1 cellular context compared by ENCODE assay signal in the genomic region with DNA sequence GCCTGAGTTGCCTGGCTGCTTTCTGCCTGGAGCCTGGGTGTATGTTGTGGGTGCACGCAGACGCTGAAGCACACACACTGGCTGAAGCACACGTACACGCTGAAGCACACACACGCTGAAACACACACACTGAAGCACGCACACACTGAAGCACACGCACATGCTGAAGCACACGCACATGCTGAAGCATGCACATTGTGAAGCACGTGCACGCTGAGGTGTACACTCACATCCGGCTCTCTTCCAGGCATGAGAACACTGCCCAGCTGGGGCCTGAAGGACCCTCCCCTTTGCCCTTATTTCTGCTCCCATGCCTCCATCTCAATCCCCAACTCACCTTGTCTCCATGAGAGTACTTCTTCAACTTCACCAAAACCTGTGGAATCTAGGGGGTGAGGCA.
TF ChIP-seq lines count a peak whose summit lies in the region.

No MANE protein-coding gene starts in this region.

TF ChIP-seq in HepG2, 621 proteins besides CTCF, POLR2A, EP300 and RAD21:
- TF ChIP-seq RFX1 (IDR thresholded peaks at IDR 0.05) (0 out of 2 replicates have a peak, but pooled peaks have one; percentile 2), TSC22D2 (CRISPR knock-in tag; IDR thresholded peaks at IDR 0.05; ENCODE audit: borderline replicate concordance) (no peak), AGO2 (optimal IDR thresholded peaks at IDR 0.05; ENCODE audit: low read depth, low read length) (peak; percentile 33)
